19 cellular contexts compared by ENCODE assay signal in genomic region chr10:77823811-77824542, GRCh38.
A peak's percentile ranks its signal among the peaks of the same experiment; 100 is the strongest.
DNase-seq lines count a peak whose midpoint lies in the region; ATAC-seq and TF ChIP-seq lines count a peak whose summit lies in the region.
"Had no signal": no experiment of that assay in that cellular context is flagged by ENCODE, and none has a peak within 500 bp of the region (broad histone marks: within the 10 kb centered on the region; RNA-seq: fewer than 3 reads in every experiment).

No MANE protein-coding gene starts in this region.

- H3K9me3 Mint-ChIP-seq in chondrocyte (ENCODE audit: low read depth), result no peaks in the 10 kb centered on the region
- no peaks in the 10 kb centered on the region for H3K9me3 Mint-ChIP-seq in stimulated activated effector memory CD8-positive, alpha-beta T cell treated with anti-CD3 and anti-CD28 coated beads, Interleukin-12 subunit alpha, Interleukin-12 subunit beta, amount 100 ng/mL, for 72 hours
- H3K9me3 Mint-ChIP-seq: CD4-positive, CD25-positive, alpha-beta regulatory T cell; IgD-negative memory B cell had no signal

- H3K4me1 Mint-ChIP-seq in chondrocyte (ENCODE audit: low read depth), result peaks cover 6% of the 10 kb centered on the region
- H3K4me1 Mint-ChIP-seq in stimulated activated effector memory CD8-positive, alpha-beta T cell treated with anti-CD3 and anti-CD28 coated beads, Interleukin-12 subunit alpha, Interleukin-12 subunit beta, amount 100 ng/mL, for 72 hours, result peaks cover 9% of the 10 kb centered on the region
- H3K4me1 Mint-ChIP-seq: CD4-positive, CD25-positive, alpha-beta regulatory T cell; IgD-negative memory B cell had no signal

- intact Hi-C loops in lower leg skin (cut with DNase I; ENCODE audit: low total_unique reads), result no loop called here

- ATAC-seq in stimulated activated effector memory CD8-positive, alpha-beta T cell treated with anti-CD3 and anti-CD28 coated beads, Interleukin-12 subunit alpha, Interleukin-12 subunit beta, amount 100 ng/mL, for 72 hours, result no peak

- H3K36me3 Mint-ChIP-seq in chondrocyte (ENCODE audit: low read depth), result peaks cover 22% of the 10 kb centered on the region
- H3K36me3 Mint-ChIP-seq in stimulated activated effector memory CD8-positive, alpha-beta T cell treated with anti-CD3 and anti-CD28 coated beads, Interleukin-12 subunit alpha, Interleukin-12 subunit beta, amount 100 ng/mL, for 72 hours, result peaks cover 23% of the 10 kb centered on the region
- H3K36me3 Mint-ChIP-seq: CD4-positive, CD25-positive, alpha-beta regulatory T cell; IgD-negative memory B cell had no signal

- no peak overlapping the region for H3K4me3 ChIP-seq in lower leg skin (ENCODE audit: low read depth, poor library complexity, severe bottlenecking)

- H3K27me3 Mint-ChIP-seq in chondrocyte (ENCODE audit: low read depth), result no peaks in the 10 kb centered on the region
- H3K27me3 Mint-ChIP-seq: CD4-positive, CD25-positive, alpha-beta regulatory T cell; IgD-negative memory B cell had no signal

- no peak for TF ChIP-seq POLR2A in lower leg skin (IDR thresholded peaks at IDR 0.05)

- TF ChIP-seq CTCF in chondrocyte (IDR thresholded peaks at IDR 0.05) (no peak), lower leg skin (IDR thresholded peaks at IDR 0.05) (no peak)

- H3K27ac Mint-ChIP-seq in chondrocyte (ENCODE audit: unreplicated experiment), result no peak overlapping the region
- peak overlapping the region; percentile 45 for H3K27ac Mint-ChIP-seq in stimulated activated effector memory CD8-positive, alpha-beta T cell treated with anti-CD3 and anti-CD28 coated beads, Interleukin-12 subunit alpha, Interleukin-12 subunit beta, amount 100 ng/mL, for 72 hours
- H3K27ac Mint-ChIP-seq: CD4-positive, CD25-positive, alpha-beta regulatory T cell had no signal

- no peak overlapping the region for H3K4me3 Mint-ChIP-seq in chondrocyte (ENCODE audit: unreplicated experiment)
- H3K4me3 Mint-ChIP-seq in stimulated activated effector memory CD8-positive, alpha-beta T cell treated with anti-CD3 and anti-CD28 coated beads, Interleukin-12 subunit alpha, Interleukin-12 subunit beta, amount 100 ng/mL, for 72 hours, result no peak overlapping the region
- H3K4me3 Mint-ChIP-seq: IgD-negative memory B cell had no signal

- DNase-seq in HK-2 (ENCODE audit: unreplicated experiment), result peak; percentile 72
- DNase-seq in chondrocyte (ENCODE audit: low spot score), result peak; percentile 35
- peak; percentile 89 for DNase-seq in kidney tubule cell (ENCODE audit: low spot score)
- DNase-seq in stimulated activated effector memory CD8-positive, alpha-beta T cell treated with anti-CD3 and anti-CD28 coated beads, Interleukin-12 subunit alpha, Interleukin-12 subunit beta, amount 100 ng/mL, for 72 hours (ENCODE audit: low spot score in 2 of 2), result no peak
- DNase-seq in KG1 (lab: John Stamatoyannopoulos, UW), result no peak
- DNase-seq in middle frontal gyrus (ENCODE audit: extremely low spot score, low spot score), result no peak
- DNase-seq in lower leg skin (ENCODE audit: low spot score in 2 of 2), result no peak
- DNase-seq: CD4-positive, CD25-positive, alpha-beta regulatory T cell; DMS 273 treated with DMSO at 0.1 percent for 48 hours; DMS79 treated with DMSO at 0.1 percent for 48 hours; Karpas-422; NCI-H1694; NCI-H2081; NCI-H2171 treated with DMSO at 0.1 percent for 48 hours; NCI-H446; NCI-H526 treated with DMSO at 0.1 percent for 48 hours; OCI-M1; Right ventricle myocardium superior had no signal

- 93 to 94% methylated on average over 10 of the region's 10 CpGs for WGBS in lower leg skin, 2 donors

Comparison
In these comparisons a context has a peak if more than half of its experiments do, and no peak if none do; other contexts are left out.
1. DNase-seq: peak in HK-2 (single experiment), chondrocyte (single experiment) and kidney tubule cell (single experiment); none in stimulated activated effector memory CD8-positive, alpha-beta T cell treated with anti-CD3 and anti-CD28 coated beads, Interleukin-12 subunit alpha, Interleukin-12 subunit beta, amount 100 ng/mL, for 72 hours (0 of 2), KG1 (single experiment), middle frontal gyrus (single experiment) and lower leg skin (0 of 2).